ENCODE assay signal across 8 cellular contexts in the genomic region with DNA sequence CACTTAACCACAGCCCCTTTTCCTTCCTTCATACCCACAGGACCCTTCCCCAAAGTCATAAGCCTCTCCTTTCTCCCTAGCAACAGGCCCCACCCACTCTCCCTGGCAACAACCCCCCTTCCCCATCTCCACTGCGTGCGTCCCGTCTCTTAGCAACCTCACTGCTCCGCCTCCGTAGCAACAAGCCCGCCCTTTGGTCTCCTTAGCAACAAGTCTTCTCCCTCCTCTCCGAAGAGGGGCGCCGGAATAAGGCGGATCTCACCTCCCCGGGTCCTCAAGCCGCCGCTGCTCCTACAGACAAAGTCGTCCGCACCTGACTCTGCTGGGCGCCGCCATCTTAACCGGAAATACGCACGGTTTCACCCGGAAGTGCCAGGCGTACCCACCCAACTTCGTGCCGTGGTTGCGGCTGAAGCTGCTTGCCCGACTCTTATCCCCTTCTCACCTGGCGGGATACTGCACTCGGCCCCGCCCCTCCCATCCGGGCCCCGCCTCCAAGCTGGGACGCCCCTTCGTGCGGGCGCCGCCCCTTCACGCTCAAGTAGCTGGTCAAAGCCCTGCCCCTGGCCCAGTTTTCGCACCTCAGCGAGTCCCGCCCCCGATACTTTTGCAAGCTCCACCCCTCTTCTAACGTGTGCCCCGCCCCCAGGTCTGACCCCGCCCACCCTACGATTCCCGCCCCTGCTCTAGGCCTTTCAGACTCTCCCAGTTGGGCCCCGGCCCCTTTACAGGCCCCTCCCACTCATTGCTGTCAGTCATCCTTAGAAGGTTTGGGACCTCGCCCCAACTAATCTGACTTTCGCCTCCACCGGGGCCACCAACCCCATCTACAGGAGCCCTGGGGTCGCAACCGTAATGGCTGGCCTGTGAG. TPM values are rescaled to one million over a fixed set of nuclear protein-coding genes. Genes with fewer than 3 reads are reported as not detected.
DNase-seq lines count a peak whose midpoint lies in the region; TF ChIP-seq lines count a peak whose summit lies in the region.

HSPBP1 (minus strand) TSS at position 338 of the 871 bp plus-strand sequence. CDS start 502 bp downstream, outside the sequence.

- peaks cover 10% of the 10 kb centered on the region; the same call in 1 of the 2 replicates for H3K79me2 ChIP-seq in SK-N-SH (ENCODE audit: insufficient read depth)

- H3K9me2 ChIP-seq in SK-N-SH: no peaks in the 10 kb centered on the region

- H3K4me1 ChIP-seq in SK-N-SH (ENCODE audit: control insufficient read depth in 1 of 2, insufficient read depth in 2 of 2, low read depth in 1 of 2, low read length in 1 of 2): peaks cover 0 to 10% of the 10 kb centered on the region in 2 experiments; a peak in 1 of 4 replicates

- no peak for TF ChIP-seq EP300 in SK-N-SH (IDR thresholded peaks at IDR 0.05; ENCODE audit: borderline replicate concordance in 1 of 2, low read depth in 1 of 2, low read length in 1 of 2)

- TF ChIP-seq RAD21 in SK-N-SH (IDR thresholded peaks at IDR 0.05; ENCODE audit: low read length): no peak

- no peaks in the 10 kb centered on the region for H3K9me3 Mint-ChIP-seq in HFFc6

- H3K4me3 Mint-ChIP-seq in HFFc6: peak within 1 kb of the TSS; percentile 100

- no peaks in the 10 kb centered on the region for H4K20me1 ChIP-seq in SK-N-SH (ENCODE audit: insufficient read depth)

- H3K4me2 ChIP-seq in SK-N-SH: peak within 1 kb of the TSS; percentile 83

- peaks cover 13% of the 10 kb centered on the region for H3F3A ChIP-seq in SK-N-SH (replicated peaks; ENCODE audit: insufficient read depth)

- peak; percentile 86 for DNase-seq in GF-D8 (lab: John Stamatoyannopoulos, UW)
- peak; percentile 95 for DNase-seq in HFFc6
- DNase-seq in NCI-H1048 (lab: John Stamatoyannopoulos, UW): peak; percentile 92
- peak; percentile 92 for DNase-seq in SK-N-SH
- DNase-seq in activated naive CD4-positive, alpha-beta T cell treated with anti-CD3 and anti-CD28 coated beads, Interleukin-2, amount 50 U/mL, for 16 hours: peak; percentile 93
- peak; percentile 90 for DNase-seq in globus pallidus (ENCODE audit: low spot score)
- DNase-seq in nucleus accumbens (lab: John Stamatoyannopoulos, UW): peak; percentile 76 to 97 (median 92)

- H3K9me3 ChIP-seq in SK-N-SH: no peaks in the 10 kb centered on the region

- TF ChIP-seq CTCF in HFFc6 (IDR thresholded peaks at IDR 0.05): no peak
- no peak for TF ChIP-seq CTCF in SK-N-SH (IDR thresholded peaks at IDR 0.05)

- CTCF ChIA-PET in SK-N-SH (lab: Yijun Ruan, JAX): interaction anchor here (1.0 to 2.5 kb wide), 6 partner anchors 12 to 139 kb away, joined by 3 to 11 read pairs (median 4); partner anchors contain the start of genes KMT5C, PPP6R1 and TMEM238

- peak within 1 kb of the TSS; percentile 99 for H3K27ac Mint-ChIP-seq in HFFc6

- H3K27ac ChIP-seq in SK-N-SH (ENCODE audit: low read depth in 2 of 2, low read length in 1 of 2) (peak within 1 kb of the TSS; percentile 78 to 81), temporal lobe (ENCODE audit: low read depth, low read length) (peak within 1 kb of the TSS; percentile 82)

- peak within 1 kb of the TSS; percentile 92 for H2AFZ ChIP-seq in SK-N-SH (ENCODE audit: low read depth)

- H3K36me3 Mint-ChIP-seq in HFFc6 (ENCODE audit: low read depth): peaks cover 7% of the 10 kb centered on the region; the same call in 1 of the 2 replicates

- peaks cover 0 to 13% of the 10 kb centered on the region in 2 experiments for H3K36me3 ChIP-seq in SK-N-SH (replicated peaks in 1 of 2; ENCODE audit: control insufficient read depth in 1 of 2, insufficient read depth in 2 of 2, low read length in 1 of 2)

- H3K9ac ChIP-seq in SK-N-SH: peak within 1 kb of the TSS; percentile 73

- H3K4me3 ChIP-seq in SK-N-SH (ENCODE audit: low read depth in 2 of 2, low read length in 1 of 2): peak within 1 kb of the TSS; percentile 76 to 94

- POLR2A ChIA-PET in SK-N-SH (lab: Yijun Ruan, JAX): interaction anchor here (0.7 to 2.2 kb wide), 4 partner anchors 21 to 114 kb away, joined by 3 to 19 read pairs (median 4); partner anchors contain the start of genes DNAAF3, PPP6R1 and TMEM86B

- peaks cover 5% of the 10 kb centered on the region for H3K27me3 Mint-ChIP-seq in HFFc6 (ENCODE audit: insufficient read depth)

- H3K27me3 ChIP-seq in SK-N-SH (ENCODE audit: insufficient read depth): no peaks in the 10 kb centered on the region

- 11% methylated on average over 36 of the region's 52 CpGs for WGBS in SK-N-SH (ENCODE audit: low lambda C conversion rate)

- peaks cover 31% of the 10 kb centered on the region for H3K4me1 Mint-ChIP-seq in HFFc6 (ENCODE audit: low read depth)

TF ChIP-seq in SK-N-SH, 30 proteins besides CTCF, POLR2A, EP300 and RAD21 (continues in another document):
- TF ChIP-seq, protein P1, sequence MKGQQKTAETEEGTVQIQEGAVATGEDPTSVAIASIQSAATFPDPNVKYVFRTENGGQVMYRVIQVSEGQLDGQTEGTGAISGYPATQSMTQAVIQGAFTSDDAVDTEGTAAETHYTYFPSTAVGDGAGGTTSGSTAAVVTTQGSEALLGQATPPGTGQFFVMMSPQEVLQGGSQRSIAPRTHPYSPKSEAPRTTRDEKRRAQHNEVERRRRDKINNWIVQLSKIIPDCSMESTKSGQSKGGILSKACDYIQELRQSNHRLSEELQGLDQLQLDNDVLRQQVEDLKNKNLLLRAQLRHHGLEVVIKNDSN (IDR thresholded peaks at IDR 0.05; ENCODE audit: borderline replicate concordance, low read depth): no peak; the same call in 1 of the 2 replicates
- TF ChIP-seq GABPA (IDR thresholded peaks at IDR 0.05; ENCODE audit: low read depth): peak; percentile 98
- no peak for TF ChIP-seq REST (IDR thresholded peaks at IDR 0.05; ENCODE audit: low read depth, low read length)
- no peak for TF ChIP-seq FOSL2 (IDR thresholded peaks at IDR 0.05; ENCODE audit: borderline replicate concordance, low read depth)
- peak; percentile 66 for TF ChIP-seq POLR2AphosphoS5 (IDR thresholded peaks at IDR 0.05; ENCODE audit: low read depth, low read length)
- TF ChIP-seq SIN3A (IDR thresholded peaks at IDR 0.05; ENCODE audit: borderline replicate concordance, low read depth, low read length): 0 out of 2 replicates have a peak, but pooled peaks have one; percentile 67
- no peak for TF ChIP-seq EZH2phosphoT487 (IDR thresholded peaks at IDR 0.05; ENCODE audit: borderline replicate concordance, low read depth)
- peak; percentile 97 for TF ChIP-seq MAX (IDR thresholded peaks at IDR 0.05; ENCODE audit: low read depth)
- peak; percentile 84 for TF ChIP-seq TAF1 (IDR thresholded peaks at IDR 0.05; ENCODE audit: borderline replicate concordance, low read depth, low read length)
- TF ChIP-seq IRF3 (IDR thresholded peaks at IDR 0.05; ENCODE audit: low read depth, low read length): no peak
- peak; percentile 68; the same call in 1 of the 2 replicates for TF ChIP-seq RFX5 (IDR thresholded peaks at IDR 0.05; ENCODE audit: low read length)
- peak; percentile 69 for TF ChIP-seq ELF1 (IDR thresholded peaks at IDR 0.05)
- no peak for TF ChIP-seq RCOR1 (IDR thresholded peaks at IDR 0.05; ENCODE audit: low read length)
- no peak for TF ChIP-seq SMC3 (IDR thresholded peaks at IDR 0.05; ENCODE audit: low read depth, low read length)
- TF ChIP-seq MXI1 (IDR thresholded peaks at IDR 0.05; ENCODE audit: low read depth, low read length): peak; percentile 90

RNA-seq across cellular contexts. Expression of gene HSPBP1, which starts in this region (rescaled TPM):
- 10 to 100 TPM; 37.5 to 43.1 (median 42.5) TPM for total RNA-seq in HFFc6 (2021; fragmentation: NEBNext Ultra II Directional; extraction: Animal tissue kit (Norgen Biotek cat#: 25700))
- 51.7 and 55.4 TPM in 2 replicates for polyA plus RNA-seq in SK-N-SH (2012; rRNA removed)
- 21.5 and 38.1 TPM in 2 replicates for polyA plus RNA-seq in SK-N-SH (2012; cell fraction: cytosol; rRNA removed)
- 42.7 and 50.6 TPM in 2 replicates for polyA plus RNA-seq in SK-N-SH (2012; cell fraction: nucleus; rRNA removed)
- total RNA-seq in temporal lobe: 19.7 TPM

Comparison
In these comparisons a context has a peak if more than half of its experiments do, and no peak if none do; other contexts are left out.
1. Peak in every context shown above with its lines: DNase-seq, H3K4me3 ChIP-seq and H3K27ac ChIP-seq.